ENCODE assay signal across 34 cellular contexts in genomic region chr12:98064501-98064900, GRCh38.
"Had no signal": no experiment of that assay in that cellular context is flagged by ENCODE, and none has a peak within 500 bp of the region (broad histone marks: within the 10 kb centered on the region; RNA-seq: fewer than 3 reads in every experiment).

No MANE protein-coding gene starts in this region.

- H3K4me1 ChIP-seq: body of pancreas, breast epithelium, Peyer's patch, SJSA1 had no signal

- H3K27ac Mint-ChIP-seq: activated CD4-positive, alpha-beta T cell treated with anti-CD3 and anti-CD28 coated beads, Interleukin-2, amount 10 ng/mL, durations not matched to agents 24 days and 14 days; activated CD8-positive, alpha-beta T cell treated with anti-CD3 and anti-CD28 coated beads for 36 hours; activated naive CD4-positive, alpha-beta T cell treated with anti-CD3 and anti-CD28 coated beads, Interleukin-2, amount 50 U/mL, for 24 hours; activated naive CD8-positive, alpha-beta T cell treated with anti-CD3 and anti-CD28 coated beads, Interleukin-2, amount 10 ng/mL, durations not matched to agents 7 days and 5 days; activated T-cell treated with anti-CD3 and anti-CD28 coated beads, Interleukin-2, amount 50 U/mL, for 72 hours; activated T-helper 17 cell treated with anti-CD3 and anti-CD28 coated beads, Interleukin-2, amount 50 U/mL, for 72 hours; T-helper 1 cell treated with Interleukin-12 subunit alpha and Interleukin-12 subunit beta and Interleukin-4 antibody, amounts not matched to agents 30 μg/mL and 1 μg/mL, for 36 hours; T-helper 2 cell treated with Interferon-gamma antibody and Interleukin-4, amounts not matched to agents 5 μg/mL and 100 μg/mL, for 36 hours had no signal

- H3K36me3 ChIP-seq: breast epithelium, MG63, Peyer's patch, SJSA1 had no signal

- H3K27me3 ChIP-seq: body of pancreas, breast epithelium, MG63, Peyer's patch, SJSA1 had no signal

- H3K4me3 Mint-ChIP-seq: activated CD4-positive, alpha-beta T cell treated with anti-CD3 and anti-CD28 coated beads, Interleukin-2, amount 10 ng/mL, durations not matched to agents 24 days and 14 days; activated CD8-positive, alpha-beta T cell treated with anti-CD3 and anti-CD28 coated beads for 36 hours; activated naive CD4-positive, alpha-beta T cell treated with anti-CD3 and anti-CD28 coated beads, Interleukin-2, amount 50 U/mL, for 24 hours; activated naive CD8-positive, alpha-beta T cell treated with anti-CD3 and anti-CD28 coated beads, Interleukin-2, amount 10 ng/mL, durations not matched to agents 7 days and 5 days; activated T-cell treated with anti-CD3 and anti-CD28 coated beads, Interleukin-2, amount 50 U/mL, for 72 hours; activated T-helper 17 cell treated with anti-CD3 and anti-CD28 coated beads, Interleukin-2, amount 50 U/mL, for 72 hours; T-helper 1 cell treated with Interleukin-12 subunit alpha and Interleukin-12 subunit beta and Interleukin-4 antibody, amounts not matched to agents 30 μg/mL and 1 μg/mL, for 36 hours; T-helper 2 cell treated with Interferon-gamma antibody and Interleukin-4, amounts not matched to agents 5 μg/mL and 100 μg/mL, for 36 hours had no signal

- H3K4me1 Mint-ChIP-seq: activated CD4-positive, alpha-beta T cell treated with anti-CD3 and anti-CD28 coated beads, Interleukin-2, amount 10 ng/mL, durations not matched to agents 24 days and 14 days; activated naive CD4-positive, alpha-beta T cell treated with anti-CD3 and anti-CD28 coated beads, Interleukin-2, amount 50 U/mL, for 24 hours; activated naive CD8-positive, alpha-beta T cell treated with anti-CD3 and anti-CD28 coated beads, Interleukin-2, amount 10 ng/mL, durations not matched to agents 7 days and 5 days; activated T-helper 17 cell treated with anti-CD3 and anti-CD28 coated beads, Interleukin-2, amount 50 U/mL, for 72 hours had no signal

- H3K9me3 ChIP-seq: body of pancreas, breast epithelium, MG63, Peyer's patch, SJSA1, SK-N-SH had no signal

- H3K4me3 ChIP-seq: body of pancreas, breast epithelium, K562, MG63, Peyer's patch, SJSA1 had no signal

- ATAC-seq: activated CD8-positive, alpha-beta T cell treated with anti-CD3 and anti-CD28 coated beads for 36 hours; activated T-cell treated with anti-CD3 and anti-CD28 coated beads, Interleukin-2, amount 50 U/mL, for 72 hours; activated T-helper 17 cell treated with anti-CD3 and anti-CD28 coated beads, Interleukin-2, amount 50 U/mL, for 72 hours; body of pancreas; K562; PC-3 had no signal

- H3K9ac ChIP-seq: SK-N-SH had no signal

- H3K27me3 Mint-ChIP-seq: activated CD4-positive, alpha-beta T cell treated with anti-CD3 and anti-CD28 coated beads, Interleukin-2, amount 10 ng/mL, durations not matched to agents 24 days and 14 days; activated CD8-positive, alpha-beta T cell treated with anti-CD3 and anti-CD28 coated beads for 36 hours; activated naive CD8-positive, alpha-beta T cell treated with anti-CD3 and anti-CD28 coated beads, Interleukin-2, amount 10 ng/mL, durations not matched to agents 7 days and 5 days had no signal

- H3K36me3 Mint-ChIP-seq: activated naive CD4-positive, alpha-beta T cell treated with anti-CD3 and anti-CD28 coated beads, Interleukin-2, amount 50 U/mL, for 24 hours; activated naive CD8-positive, alpha-beta T cell treated with anti-CD3 and anti-CD28 coated beads, Interleukin-2, amount 10 ng/mL, durations not matched to agents 7 days and 5 days had no signal

- H3K4me2 ChIP-seq: SK-N-SH had no signal

- DNase-seq: activated CD4-positive, alpha-beta T cell treated with anti-CD3 and anti-CD28 coated beads, Interleukin-2, amount 10 ng/mL, durations not matched to agents 24 days and 14 days; activated CD4-positive, alpha-beta T cell treated with anti-CD3 and anti-CD28 coated beads, Interleukin-2, amount 50 U/mL, for 4 hours; activated CD8-positive, alpha-beta T cell treated with anti-CD3 and anti-CD28 coated beads for 36 hours; activated effector memory CD4-positive, alpha-beta T cell treated with anti-CD3 and anti-CD28 coated beads, Interleukin-2, amount 50 U/mL, for 16 hours; activated naive CD4-positive, alpha-beta T cell; activated naive CD8-positive, alpha-beta T cell treated with anti-CD3 and anti-CD28 coated beads, Interleukin-2, amount 10 ng/mL, durations not matched to agents 7 days and 5 days; activated T-cell treated with anti-CD3 and anti-CD28 coated beads, Interleukin-2, amount 50 U/mL, for 1 hour; activated T-cell treated with anti-CD3 and anti-CD28 coated beads, Interleukin-2, amount 50 U/mL, for 72 hours; body of pancreas; caudate nucleus; MG63; NCI-H1048; NCI-H1105 treated with DMSO at 0.1 percent for 48 hours; NCI-H1436; NCI-H1694; NCI-H1930; NCI-H2081 treated with DMSO at 0.1 percent for 48 hours; NCI-H226; NCI-H446 treated with DMSO at 0.1 percent for 48 hours; NCI-H524; NCI-H69; NK-92 treated with Interleukin-12 subunit alpha and Interleukin-12 subunit beta, amount 100 ng/mL, for 24 hours; PC-3; Peyer's patch; RPMI8226; SHP77 treated with DMSO at 0.1 percent for 48 hours; SK-N-SH had no signal

- H3K27ac ChIP-seq: body of pancreas, breast epithelium, Peyer's patch, SJSA1 had no signal

- H3K9me3 Mint-ChIP-seq: activated CD4-positive, alpha-beta T cell treated with anti-CD3 and anti-CD28 coated beads, Interleukin-2, amount 10 ng/mL, durations not matched to agents 24 days and 14 days; activated CD8-positive, alpha-beta T cell treated with anti-CD3 and anti-CD28 coated beads for 36 hours; activated naive CD4-positive, alpha-beta T cell treated with anti-CD3 and anti-CD28 coated beads, Interleukin-2, amount 50 U/mL, for 24 hours; activated naive CD8-positive, alpha-beta T cell treated with anti-CD3 and anti-CD28 coated beads, Interleukin-2, amount 10 ng/mL, durations not matched to agents 7 days and 5 days; activated T-helper 17 cell treated with anti-CD3 and anti-CD28 coated beads, Interleukin-2, amount 50 U/mL, for 72 hours; T-helper 1 cell treated with Interleukin-12 subunit alpha and Interleukin-12 subunit beta and Interleukin-4 antibody, amounts not matched to agents 30 μg/mL and 1 μg/mL, for 36 hours; T-helper 2 cell treated with Interferon-gamma antibody and Interleukin-4, amounts not matched to agents 5 μg/mL and 100 μg/mL, for 36 hours had no signal
